In the genomic region with DNA sequence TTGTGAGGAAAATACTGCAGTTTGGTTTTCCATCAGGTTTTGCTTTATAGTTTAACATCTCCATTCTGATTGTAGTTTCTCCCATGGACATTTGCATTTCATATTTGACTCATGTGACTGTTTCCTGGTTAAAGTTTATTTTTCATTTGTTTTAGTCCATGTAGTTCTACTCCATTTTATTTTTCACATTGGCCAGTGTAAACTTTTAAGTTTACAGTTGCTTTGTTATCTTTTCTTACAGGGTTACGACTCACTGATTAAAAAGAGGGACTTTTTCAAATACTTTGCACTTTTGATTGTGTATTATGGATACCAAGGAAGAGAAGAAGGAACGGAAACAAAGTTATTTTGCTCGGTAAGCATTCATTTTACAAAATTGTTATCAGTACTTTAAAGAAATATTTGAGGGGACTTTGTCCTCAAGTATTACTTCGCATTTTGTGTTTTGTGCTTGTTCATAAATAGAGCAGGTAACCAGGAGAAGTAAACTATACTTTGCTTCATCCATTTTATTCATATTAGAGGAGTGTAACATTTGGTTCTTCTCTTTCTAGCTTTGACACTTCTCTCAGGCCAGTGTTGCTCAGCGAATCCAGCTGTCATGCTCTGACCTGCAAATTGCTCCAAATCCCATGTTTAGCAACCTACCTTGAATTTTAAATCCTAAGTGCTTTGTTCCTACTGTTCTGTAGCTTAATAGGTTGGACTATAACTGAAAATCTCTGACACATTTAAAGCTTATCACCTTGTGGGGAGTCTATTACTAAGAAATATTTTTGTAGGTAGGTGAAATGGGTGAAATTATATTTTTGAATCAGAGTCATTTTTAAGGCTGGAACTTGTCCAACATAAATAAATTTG, we compare ENCODE assay signal across 11 cellular contexts. TPM values are rescaled to one million over a fixed set of nuclear protein-coding genes. Genes with fewer than 3 reads are reported as not detected.
DNase-seq lines count a peak whose midpoint lies in the region; ATAC-seq, FAIRE-seq and TF ChIP-seq lines count a peak whose summit lies in the region.
"Had no signal": no experiment of that assay in that cellular context is flagged by ENCODE, and none has a peak within 500 bp of the region (broad histone marks: within the 10 kb centered on the region; RNA-seq: fewer than 3 reads in every experiment).

No MANE protein-coding gene starts in this region.

- 41 to 46% methylated on average over 5 of the region's 5 CpGs for WGBS in esophagus squamous epithelium, 2 donors
- 51 to 71% (median 52%) methylated on average over 5 of the region's 5 CpGs for WGBS in spleen, 5 donors
- 71 to 76% methylated on average over 5 of the region's 5 CpGs for WGBS in lower leg skin, 2 donors

- peak overlapping the region; percentile 34 for H3K27ac ChIP-seq in OCI-LY7 (ENCODE audit: low read depth, low read length, poor library complexity, severe bottlenecking)
- peak overlapping the region in 3 of 4 donors; percentile 15 to 64 (median 52) for H3K27ac ChIP-seq in esophagus squamous epithelium
- peak overlapping the region in 7 of 8 donors; percentile 17 to 74 (median 46) for H3K27ac ChIP-seq in spleen

- H3K4me1 ChIP-seq in OCI-LY7 (ENCODE audit: insufficient read depth, low read length, poor library complexity, severe bottlenecking) (peaks cover 57% of the 10 kb centered on the region), esophagus squamous epithelium (peaks cover 0 to 76% (median 37%) of the 10 kb centered on the region in 3 donors), spleen (peaks cover 16 to 100% (median 77%) of the 10 kb centered on the region in 6 donors)

- H3K36me3 ChIP-seq in OCI-LY7 (ENCODE audit: insufficient read depth, low read length): peaks cover 65% of the 10 kb centered on the region
- H3K36me3 ChIP-seq in esophagus squamous epithelium: peaks cover 0 to 14% (median 0%) of the 10 kb centered on the region in 3 donors
- H3K36me3 ChIP-seq in spleen: peaks cover 0 to 19% (median 9%) of the 10 kb centered on the region in 6 donors

- POLR2A ChIA-PET in OCI-LY7 (lab: Charles Lee): interaction anchor here (0.7 to 1.8 kb wide), 5 partner anchors 11 to 25 kb away, joined by 3 to 4 read pairs (median 3); a partner anchor contains a TSS

- no peaks in the 10 kb centered on the region for H3K27me3 ChIP-seq in esophagus squamous epithelium
- H3K27me3 ChIP-seq in spleen (replicated peaks in 1 of 7): no peaks in the 10 kb centered on the region

- H3K9me2 ChIP-seq in OCI-LY7 (ENCODE audit: insufficient read depth, low read length): no peaks in the 10 kb centered on the region

- FAIRE-seq in GM18507 (lab: Jason Lieb, UNC): peak; percentile 66

- no peak for DNase-seq in GM18507 (ENCODE audit: extremely low spot score, insufficient read length, low read depth)
- no peak for DNase-seq in OCI-LY7 (ENCODE audit: low spot score)
- DNase-seq in esophagus squamous epithelium (lab: John Stamatoyannopoulos, UW): no peak
- no peak for DNase-seq in spleen
- DNase-seq in lower leg skin (ENCODE audit: low spot score in 2 of 2): no peak
- DNase-seq: activated naive CD4-positive, alpha-beta T cell treated with anti-CD3 and anti-CD28 coated beads for 36 hours; DMS79 treated with DMSO at 0.1 percent for 48 hours; stimulated activated CD4-positive, alpha-beta T cell treated with anti-CD3 and anti-CD28 coated beads, Interleukin-2, amount 100 ng/mL, for 24 hours had no signal

- ATAC-seq in HG02798 (IDR thresholded peaks at IDR 0.05; ENCODE audit: poor library complexity, unreplicated experiment) (no peak), HG02981 (IDR thresholded peaks at IDR 0.05; ENCODE audit: unreplicated experiment) (no peak)
- ATAC-seq: Right ventricle myocardium inferior had no signal

- BruUV-seq in OCI-LY7 (replicated peaks; lab: Mats Ljungman, UMichigan): no TSS peak

- peak overlapping the region; percentile 55 for H3K4me2 ChIP-seq in OCI-LY7 (ENCODE audit: low read length)

- H3K9me3 ChIP-seq in OCI-LY7 (ENCODE audit: low read length) (no peaks in the 10 kb centered on the region), esophagus squamous epithelium (no peaks in the 10 kb centered on the region), spleen (no peaks in the 10 kb centered on the region)

- no peak for TF ChIP-seq POLR2A in esophagus squamous epithelium (IDR thresholded peaks at IDR 0.05)
- TF ChIP-seq POLR2A in spleen (IDR thresholded peaks at IDR 0.05): no peak
- TF ChIP-seq POLR2A in lower leg skin (IDR thresholded peaks at IDR 0.05): no peak

- CTCF ChIA-PET in OCI-LY7 (lab: Charles Lee; ENCODE audit: unreplicated experiment): no interaction called here

- H3K79me2 ChIP-seq in OCI-LY7 (ENCODE audit: insufficient read depth, low read depth, low read length): peaks cover 63% of the 10 kb centered on the region; the same call in 1 of the 2 replicates

- H4K20me1 ChIP-seq in OCI-LY7 (ENCODE audit: insufficient read depth, low read length): no peaks in the 10 kb centered on the region

- H3K4me3 ChIP-seq in OCI-LY7 (ENCODE audit: low read depth, low read length, poor library complexity, severe bottlenecking) (peak overlapping the region; percentile 42), esophagus squamous epithelium (no peak overlapping the region), spleen (peak overlapping the region in 2 of 8 donors; percentile 7 to 28), lower leg skin (ENCODE audit: low read depth, poor library complexity, severe bottlenecking) (no peak overlapping the region)

- H2AFZ ChIP-seq in OCI-LY7 (ENCODE audit: low read length): peak overlapping the region; percentile 22; the same call in 1 of the 2 replicates

- intact Hi-C loops in OCI-LY7 (cut with micrococcal nuclease; ENCODE audit: unreplicated experiment) (no loop called here), esophagus squamous epithelium (cut with DNase I) (no loop called here), spleen (cut with DNase I; ENCODE audit: low total_unique reads) (no loop called here), lower leg skin (cut with DNase I; ENCODE audit: low total_unique reads) (no loop called here)

- TF ChIP-seq CTCF in OCI-LY7 (conservative IDR thresholded peaks at IDR 0.05; ENCODE audit: low read length) (no peak), esophagus squamous epithelium (IDR thresholded peaks at IDR 0.05) (no peak), spleen (IDR thresholded peaks at IDR 0.05 in 8 of 11, conservative IDR thresholded peaks at IDR 0.05 in 3 of 11) (no peak), lower leg skin (IDR thresholded peaks at IDR 0.05) (no peak)

RNA-seq across cellular contexts. Expression of a gene that starts 24.5 kb away (rescaled TPM):
- total RNA-seq in OCI-LY7 (2014; rRNA removed; shearing (Covaris generic)): 14.8 and 18.1 TPM in 2 replicates
- total RNA-seq in OCI-LY7 (2022) (49.0 and 52.2 TPM in 2 replicates), esophagus squamous epithelium (10 to 100 TPM; 30.9 to 85.1 (median 45.8) TPM), spleen (10 to 100 TPM; 27.9 to 84.3 (median 50.7) TPM), lower leg skin (10 to 100 TPM in 3 of 4 donors, 1 to 10 TPM in 1; 6.8 to 14.9 (median 13.3) TPM)
- 10 to 100 TPM; 11.8 to 18.2 (median 12.9) TPM for polyA plus RNA-seq in spleen
